Comparison of ENCODE assay signal across 25 cellular contexts in genomic region chr5:159123189-159123588, GRCh38. TPM values are rescaled to one million over a fixed set of nuclear protein-coding genes. Genes with fewer than 3 reads are reported as not detected.
DNase-seq lines count a peak whose midpoint lies in the region; ATAC-seq, FAIRE-seq and TF ChIP-seq lines count a peak whose summit lies in the region.
"Had no signal": no experiment of that assay in that cellular context is flagged by ENCODE, and none has a peak within 500 bp of the region (broad histone marks: within the 10 kb centered on the region; RNA-seq: fewer than 3 reads in every experiment).

No MANE protein-coding gene starts in this region.

- H2AFZ ChIP-seq in MM.1S (ENCODE audit: low read length) (no peak overlapping the region), K562 (ENCODE audit: low read depth, low read length) (no peak overlapping the region)

- no peaks in the 10 kb centered on the region for H3K9me2 ChIP-seq in MM.1S (replicated peaks; ENCODE audit: insufficient read depth, low read length)

- no peak overlapping the region for H3K9ac ChIP-seq in MM.1S (ENCODE audit: low read length)
- H3K9ac ChIP-seq in K562 (ENCODE audit: insufficient read depth in 1 of 2, low read depth in 2 of 2, low read length in 2 of 2), result no peak overlapping the region
- H3K9ac ChIP-seq: BLaER1 had no signal

- H3K27me3 ChIP-seq in MM.1S (replicated peaks; ENCODE audit: insufficient read depth, low read length) (no peaks in the 10 kb centered on the region), K562 (ENCODE audit: control insufficient read depth in 2 of 2, insufficient read depth in 2 of 2, low read length in 2 of 2) (no peaks in the 10 kb centered on the region)
- H3K27me3 ChIP-seq: BE2C, BLaER1 had no signal

- DNase-seq in A549 (ENCODE audit: low read depth in 1 of 2, low spot score in 1 of 2) (no peak), MM.1S (no peak), K562 (ENCODE audit: extremely low read depth in 1 of 4, low spot score in 3 of 4) (no peak), NCI-H345 (lab: John Stamatoyannopoulos, UW) (no peak), activated gamma-delta T cell (lab: John Stamatoyannopoulos, UW) (no peak), NCI-H1417 (lab: John Stamatoyannopoulos, UW) (no peak)
- DNase-seq: ACHN; BE2C; C1 segment of cervical spinal cord; CD4-positive, alpha-beta memory T cell; CD4-positive, CD25-positive, alpha-beta regulatory T cell; CD8-positive, alpha-beta memory T cell; COR-L47; DMS 273 treated with DMSO at 0.1 percent for 48 hours; DMS153; DMS53; DMS79; DND-41; EL; GDM1 had no signal

- in situ Hi-C loops in K562 (cut with MboI), result no loop called here

- POLR2A ChIA-PET in A549 (lab: Yijun Ruan, JAX), result no interaction called here
- POLR2A ChIA-PET in K562 (lab: Yijun Ruan, JAX), result no interaction called here

- no peaks in the 10 kb centered on the region for H3K4me1 ChIP-seq in A549
- peaks cover 28% of the 10 kb centered on the region for H3K4me1 ChIP-seq in MM.1S (ENCODE audit: low read length)
- H3K4me1 ChIP-seq in K562 (replicated peaks in 1 of 2; ENCODE audit: control insufficient read depth in 2 of 2, insufficient read depth in 2 of 2, low read length in 2 of 2), result peaks cover 0 to 3% of the 10 kb centered on the region in 2 experiments; a peak in 2 of 5 replicates
- H3K4me1 ChIP-seq: BE2C had no signal

- BruUV-seq in K562 (replicated peaks; lab: Mats Ljungman, UMichigan), result no TSS peak

- WGBS in A549 (ENCODE audit: missing lambda C conversion rate), result 41% methylated on average over 2 of the region's 2 CpGs
- WGBS in K562 (ENCODE audit: insufficient coverage, low coverage, missing lambda C conversion rate), result 10% methylated on average over 2 of the region's 2 CpGs

- intact Hi-C loops in K562 (cut with micrococcal nuclease), result no loop called here

- CTCF ChIA-PET in A549 (lab: Yijun Ruan, JAX) (interaction anchor here (1.0 to 1.8 kb wide), 4 partner anchors 9 to 1361 kb away, joined by 3 to 6 read pairs (median 4); no protein-coding TSS in a partner anchor), K562 (lab: Yijun Ruan, JAX; ENCODE audit: low intra/inter-chr PET ratio) (no interaction called here)

- ATAC-seq in A549 (no peak), K562 (no peak)

- TF ChIP-seq POLR2A in A549 (IDR thresholded peaks at IDR 0.05; ENCODE audit: low read length) (no peak), K562 (conservative IDR thresholded peaks at IDR 0.05) (no peak)

- H3K9me3 ChIP-seq in A549, result peaks cover 22% of the 10 kb centered on the region; the same call in 2 of the 3 replicates
- H3K9me3 ChIP-seq in MM.1S (replicated peaks; ENCODE audit: insufficient read depth, low read length), result no peaks in the 10 kb centered on the region
- no peaks in the 10 kb centered on the region; the same call in 1 of the 2 replicates for H3K9me3 ChIP-seq in K562 (replicated peaks; ENCODE audit: control insufficient read depth, insufficient read depth, low read depth, low read length)
- H3K9me3 ChIP-seq: BE2C had no signal

- no peak for TF ChIP-seq CTCF in A549 (IDR thresholded peaks at IDR 0.05)
- TF ChIP-seq CTCF in MM.1S (IDR thresholded peaks at IDR 0.05; ENCODE audit: low read length), result no peak
- no peak for TF ChIP-seq CTCF in K562 (IDR thresholded peaks at IDR 0.05 in 2 of 3, conservative IDR thresholded peaks at IDR 0.05 in 1 of 3; ENCODE audit: insufficient read depth in 2 of 3, low read depth in 1 of 3, low read length in 3 of 3)

- no peak for TF ChIP-seq EP300 in A549 (IDR thresholded peaks at IDR 0.05)
- TF ChIP-seq EP300 in K562 (IDR thresholded peaks at IDR 0.05; ENCODE audit: low read length), result no peak

- TF ChIP-seq RAD21 in A549 (conservative IDR thresholded peaks at IDR 0.05 in 1 of 2, IDR thresholded peaks at IDR 0.05 in 1 of 2) (no peak), K562 (CRISPR knock-in tag; conservative IDR thresholded peaks at IDR 0.05 in 1 of 2, IDR thresholded peaks at IDR 0.05 in 1 of 2) (no peak)

- H3K4me3 ChIP-seq in A549 (no peak overlapping the region), MM.1S (ENCODE audit: low read length) (no peak overlapping the region), K562 (no peak overlapping the region)
- H3K4me3 ChIP-seq: BLaER1, GM12878 had no signal

- H3K4me2 ChIP-seq in A549 (no peak overlapping the region), MM.1S (ENCODE audit: low read depth, low read length) (peak overlapping the region; percentile 7; the same call in 1 of the 2 replicates), K562 (ENCODE audit: insufficient read depth, low read length) (no peak overlapping the region)
- H3K4me2 ChIP-seq: BLaER1 had no signal

- H3K9me1 ChIP-seq in K562 (ENCODE audit: control insufficient read depth, insufficient read depth, low read length), result no peaks in the 10 kb centered on the region

- H3K79me2 ChIP-seq in MM.1S (ENCODE audit: low read length), result no peaks in the 10 kb centered on the region
- no peaks in the 10 kb centered on the region for H3K79me2 ChIP-seq in K562 (ENCODE audit: control insufficient read depth, insufficient read depth, low read length)

- peaks cover 13% of the 10 kb centered on the region for H3F3A ChIP-seq in MM.1S (ENCODE audit: insufficient read depth, low read length)

- no peaks in the 10 kb centered on the region for H3K36me3 ChIP-seq in MM.1S (replicated peaks; ENCODE audit: insufficient read depth, low read length)
- H3K36me3 ChIP-seq in K562 (ENCODE audit: control insufficient read depth, insufficient read depth, low read length), result no peaks in the 10 kb centered on the region
- H3K36me3 ChIP-seq: BE2C, BLaER1 had no signal

- H4K20me1 ChIP-seq in MM.1S (ENCODE audit: insufficient read depth, low read length) (no peaks in the 10 kb centered on the region), K562 (replicated peaks; ENCODE audit: control insufficient read depth, insufficient read depth, low read length) (no peaks in the 10 kb centered on the region)
- H4K20me1 ChIP-seq: BLaER1 had no signal

- FAIRE-seq in A549 (lab: Jason Lieb, UNC), result peak; percentile 46
- no peak for FAIRE-seq in K562 (lab: Jason Lieb, UNC)
- FAIRE-seq: GM12878 had no signal

- H3K27ac ChIP-seq in A549 (no peak overlapping the region), MM.1S (ENCODE audit: low read length) (no peak overlapping the region), K562 (ENCODE audit: extremely low read depth, low read depth, low read length) (no peak overlapping the region)
- H3K27ac ChIP-seq: 22Rv1, BLaER1 had no signal

TF ChIP-seq in A549, 52 proteins besides CTCF, POLR2A, EP300 and RAD21 (continues in another document):
- TF ChIP-seq MAFK (IDR thresholded peaks at IDR 0.05; ENCODE audit: partially characterized antibody) (no peak), NFE2L2 (conservative IDR thresholded peaks at IDR 0.05; ENCODE audit: low read length) (no peak), NR3C1 (IDR thresholded peaks at IDR 0.05) (no peak), ELK1 (IDR thresholded peaks at IDR 0.05; ENCODE audit: low read depth, low read length) (no peak)

TF ChIP-seq in K562, 482 proteins besides CTCF, POLR2A, EP300 and RAD21 (continues in another document):
- TF ChIP-seq MEF2A (IDR thresholded peaks at IDR 0.05; ENCODE audit: control insufficient read depth, low read depth, low read length), result peak; percentile 85; the same call in 1 of the 2 replicates

RNA-seq across cellular contexts. Expression of gene EBF1, which starts 23.5 kb away (rescaled TPM):
- polyA plus RNA-seq in A549 (2011; rRNA removed) (1.8 and 2.4 TPM in 2 replicates), A549 (2017; fragmentation: RNase III; extraction: RNeasy Plus Mini Kit Qiagen cat#74134 plus additional on column Dnase treatment) (0.33 to 0.50 TPM (median 0.44 TPM) in 3 replicates), K562 (2011; rRNA removed) (0.07 TPM in 1 of 2 replicates, not detected in the other), K562 (2014; fragmentation: Illumina TruSeq; extraction: Trizol) (0.12 TPM in 1 of 2 replicates, not detected in the other), K562 (2014; fragmentation: Nextera tagmentation; extraction: Ambion mirVana) (under 1 TPM in 1 of 2 experiments, not detected in 1; 0.13 TPM), K562 (2014; rRNA removed) (0.42 TPM in 1 of 2 replicates, not detected in the other)
- polyA plus RNA-seq in A549 (2012; cell fraction: cytosol; rRNA removed), result 0.79 and 0.81 TPM in 2 replicates
- polyA plus RNA-seq in A549 (2012; cell fraction: nucleus; rRNA removed), result 1.4 and 1.8 TPM in 2 replicates
- 11.9 and 13.0 TPM in 2 replicates for polyA minus RNA-seq in A549 (2011; rRNA and poly(A)+ RNA removed)
- 0.37 and 1.5 TPM in 2 replicates for total RNA-seq in K562 (2011; cell fraction: chromatin; rRNA removed; ENCODE audit: low replicate concordance)
- 0.17 and 0.26 TPM in 2 replicates for total RNA-seq in K562 (2011; cell fraction: nucleolus; rRNA removed)
- total RNA-seq in K562 (2011; cell fraction: nucleoplasm; rRNA removed), result 0.38 and 0.44 TPM in 2 replicates
- total RNA-seq in K562 (2014; rRNA removed) (0.16 and 0.36 TPM in 2 replicates), K562 (2014; rRNA removed; fragmentation: Illumina TruSeq; extraction: Trizol) (not detected in 2 replicates), K562 (2015; rRNA removed; fragmentation: Illumina TruSeq; extraction: Trizol) (not detected in 2 replicates), K562 (2021) (0.07 and 0.24 TPM in 2 replicates)
- not detected in 2 replicates for polyA plus RNA-seq in K562 (2011; cell fraction: cytosol; rRNA removed)
- polyA plus RNA-seq in K562 (2011; cell fraction: nucleus; rRNA removed), result 0.23 TPM in 1 of 2 replicates, not detected in the other
- 0.03 TPM in 2 replicates for polyA plus RNA-seq in K562 (2012)
- polyA minus RNA-seq in K562 (2011; rRNA and poly(A)+ RNA removed), result not detected in 2 replicates
- not detected in 2 replicates for polyA minus RNA-seq in K562 (2011; cell fraction: cytosol; rRNA and poly(A)+ RNA removed)
- polyA minus RNA-seq in K562 (2011; cell fraction: nucleus; rRNA and poly(A)+ RNA removed), result 0.27 and 1.2 TPM in 2 replicates
- total RNA-seq: G401 had no signal
- polyA plus RNA-seq: CD14-positive monocyte; CD8-positive, alpha-beta memory T cell had no signal
